In the genomic region with DNA sequence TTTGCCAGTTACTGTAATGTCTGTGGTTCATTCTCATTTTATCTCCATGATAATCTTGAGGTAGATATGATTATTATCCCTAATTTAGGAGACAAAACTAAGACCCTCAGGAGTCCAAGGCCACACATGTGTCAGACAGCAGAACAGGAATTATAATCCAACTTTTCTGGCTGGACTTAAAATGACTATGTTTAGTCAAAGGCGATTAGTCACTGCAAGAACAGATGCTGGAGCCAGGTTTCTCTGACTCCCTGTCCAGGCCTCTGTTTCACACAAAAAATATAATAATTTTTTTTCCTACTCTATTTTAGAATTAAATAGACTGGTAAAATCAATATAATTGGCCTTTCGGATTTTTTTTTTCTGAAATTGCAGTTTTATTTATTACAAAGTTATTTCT, we compare ENCODE assay signal across 17 cellular contexts. TPM values are rescaled to one million over a fixed set of nuclear protein-coding genes. Genes with fewer than 3 reads are reported as not detected.
DNase-seq lines count a peak whose midpoint lies in the region; ATAC-seq and TF ChIP-seq lines count a peak whose summit lies in the region.
"Had no signal": no experiment of that assay in that cellular context is flagged by ENCODE, and none has a peak within 500 bp of the region (broad histone marks: within the 10 kb centered on the region; RNA-seq: fewer than 3 reads in every experiment).

No MANE protein-coding gene starts in this region.

- H3K9me3 ChIP-seq in SJCRH30 (replicated peaks): no peaks in the 10 kb centered on the region
- no peaks in the 10 kb centered on the region for H3K9me3 ChIP-seq in skeletal muscle satellite cell (replicated peaks; ENCODE audit: low read length)
- H3K9me3 ChIP-seq in right atrium auricular region: no peaks in the 10 kb centered on the region
- no peaks in the 10 kb centered on the region for H3K9me3 ChIP-seq in endodermal cell (ENCODE audit: control insufficient read depth, low read length)
- H3K9me3 ChIP-seq: adrenal gland had no signal

- H3K4me3 ChIP-seq in SJCRH30 (no peak overlapping the region), epithelial cell of esophagus (ENCODE audit: low read length) (no peak overlapping the region), skeletal muscle satellite cell (ENCODE audit: low read length) (no peak overlapping the region), right atrium auricular region (no peak overlapping the region), endodermal cell (ENCODE audit: low read length) (no peak overlapping the region)
- H3K4me3 ChIP-seq: adrenal gland, neural progenitor cell had no signal

- peak overlapping the region; percentile 38 for H3K4me2 ChIP-seq in skeletal muscle satellite cell (ENCODE audit: low read length)
- H3K4me2 ChIP-seq: neural progenitor cell had no signal

- H3K27ac ChIP-seq in SJCRH30: peak overlapping the region; percentile 61
- no peak overlapping the region for H3K27ac ChIP-seq in right atrium auricular region
- H3K27ac ChIP-seq in endodermal cell (ENCODE audit: low read depth, low read length): no peak overlapping the region
- H3K27ac ChIP-seq: adrenal gland, neural progenitor cell had no signal

- H3K4me3 Mint-ChIP-seq in endodermal cell: no peak overlapping the region
- H3K4me3 Mint-ChIP-seq: activated CD4-positive, alpha-beta T cell treated with anti-CD3 and anti-CD28 coated beads, Interleukin-2, amount 10 ng/mL, durations not matched to agents 24 days and 14 days; activated T-cell treated with anti-CD3 and anti-CD28 coated beads, Interleukin-2, amount 50 U/mL, for 4 hours; CD4-positive, CD25-positive, alpha-beta regulatory T cell; stimulated activated naive CD8-positive, alpha-beta T cell treated with anti-CD3 and anti-CD28 coated beads, Interleukin-15, amount 100 ng/mL, for 72 hours; T-helper 17 cell had no signal

- H3K9me3 Mint-ChIP-seq in endodermal cell: peaks cover 18% of the 10 kb centered on the region
- H3K9me3 Mint-ChIP-seq: activated CD4-positive, alpha-beta T cell treated with anti-CD3 and anti-CD28 coated beads, Interleukin-2, amount 10 ng/mL, durations not matched to agents 24 days and 14 days; activated T-cell treated with anti-CD3 and anti-CD28 coated beads, Interleukin-2, amount 50 U/mL, for 4 hours; stimulated activated naive CD8-positive, alpha-beta T cell treated with anti-CD3 and anti-CD28 coated beads, Interleukin-15, amount 100 ng/mL, for 72 hours had no signal

- TF ChIP-seq CTCF in epithelial cell of esophagus (IDR thresholded peaks at IDR 0.05; ENCODE audit: insufficient read depth, low read depth, low read length, missing control alignments): no peak
- TF ChIP-seq CTCF in right atrium auricular region (IDR thresholded peaks at IDR 0.05): no peak
- TF ChIP-seq CTCF in endodermal cell (conservative IDR thresholded peaks at IDR 0.05): no peak

- DNase-seq in GM04503 (ENCODE audit: low read depth) (peak; percentile 34), SJCRH30 (peak in 1 of 2 experiments; percentile 43), epithelial cell of esophagus (ENCODE audit: low read depth) (peak; percentile 56), right atrium auricular region (ENCODE audit: low spot score) (no peak), endodermal cell (no peak)
- DNase-seq: activated CD4-positive, alpha-beta T cell treated with anti-CD3 and anti-CD28 coated beads, Interleukin-2, amount 10 ng/mL, durations not matched to agents 24 days and 14 days; activated T-cell treated with anti-CD3 and anti-CD28 coated beads, Interleukin-2, amount 50 U/mL, for 4 hours; CD4-positive, CD25-positive, alpha-beta regulatory T cell; NCI-H1105 treated with DMSO at 0.1 percent for 48 hours; stimulated activated naive CD8-positive, alpha-beta T cell treated with anti-CD3 and anti-CD28 coated beads, Interleukin-15, amount 100 ng/mL, for 72 hours; T-helper 17 cell had no signal

- H3K36me3 ChIP-seq in SJCRH30 (peaks cover 6% of the 10 kb centered on the region), skeletal muscle satellite cell (ENCODE audit: insufficient read depth, low read length) (no peaks in the 10 kb centered on the region), right atrium auricular region (no peaks in the 10 kb centered on the region), endodermal cell (ENCODE audit: control insufficient read depth, insufficient read depth, low read length) (no peaks in the 10 kb centered on the region)
- H3K36me3 ChIP-seq: adrenal gland, neural progenitor cell had no signal

- no peaks in the 10 kb centered on the region for H3K4me1 Mint-ChIP-seq in endodermal cell
- H3K4me1 Mint-ChIP-seq: stimulated activated naive CD8-positive, alpha-beta T cell treated with anti-CD3 and anti-CD28 coated beads, Interleukin-15, amount 100 ng/mL, for 72 hours had no signal

- H3K9ac ChIP-seq in skeletal muscle satellite cell (ENCODE audit: low read depth, low read length) (peak overlapping the region; percentile 35), endodermal cell (ENCODE audit: extremely low read depth, low read length, poor library complexity, severe bottlenecking) (no peak overlapping the region)
- H3K9ac ChIP-seq: neural progenitor cell had no signal

- peaks cover 13% of the 10 kb centered on the region for H3K4me1 ChIP-seq in SJCRH30
- H3K4me1 ChIP-seq in skeletal muscle satellite cell (ENCODE audit: control insufficient read depth, insufficient read depth, low read length): peaks cover 15% of the 10 kb centered on the region
- H3K4me1 ChIP-seq in right atrium auricular region: peaks cover 0 to 6% of the 10 kb centered on the region in 2 donors
- H3K4me1 ChIP-seq in endodermal cell (ENCODE audit: control insufficient read depth, insufficient read depth, low read length): no peaks in the 10 kb centered on the region

- H3K27me3 ChIP-seq in SJCRH30 (no peaks in the 10 kb centered on the region), skeletal muscle satellite cell (ENCODE audit: control insufficient read depth, insufficient read depth, low read length) (no peaks in the 10 kb centered on the region), right atrium auricular region (no peaks in the 10 kb centered on the region), endodermal cell (ENCODE audit: control insufficient read depth, insufficient read depth, low read length, poor library complexity, severe bottlenecking) (no peaks in the 10 kb centered on the region)
- H3K27me3 ChIP-seq: adrenal gland, neural progenitor cell had no signal

- H3K27me3 Mint-ChIP-seq in endodermal cell (ENCODE audit: insufficient read depth): no peaks in the 10 kb centered on the region
- H3K27me3 Mint-ChIP-seq: activated CD4-positive, alpha-beta T cell treated with anti-CD3 and anti-CD28 coated beads, Interleukin-2, amount 10 ng/mL, durations not matched to agents 24 days and 14 days; CD4-positive, CD25-positive, alpha-beta regulatory T cell; stimulated activated naive CD8-positive, alpha-beta T cell treated with anti-CD3 and anti-CD28 coated beads, Interleukin-15, amount 100 ng/mL, for 72 hours; T-helper 17 cell had no signal

- 98 to 100% methylated on average over 1 to 2 of the region's 2 CpGs for WGBS in endodermal cell (ENCODE audit: insufficient coverage in 1 of 2, insufficient read length in 1 of 2), 2 experiments

- no peak overlapping the region for H3K27ac Mint-ChIP-seq in endodermal cell
- H3K27ac Mint-ChIP-seq: activated CD4-positive, alpha-beta T cell treated with anti-CD3 and anti-CD28 coated beads, Interleukin-2, amount 10 ng/mL, durations not matched to agents 24 days and 14 days; CD4-positive, CD25-positive, alpha-beta regulatory T cell; stimulated activated naive CD8-positive, alpha-beta T cell treated with anti-CD3 and anti-CD28 coated beads, Interleukin-15, amount 100 ng/mL, for 72 hours; T-helper 17 cell had no signal

- no peak for ATAC-seq in GM18870 (IDR thresholded peaks at IDR 0.05; ENCODE audit: unreplicated experiment)
- ATAC-seq: activated T-cell treated with anti-CD3 and anti-CD28 coated beads, Interleukin-2, amount 50 U/mL, for 4 hours; Panc1; sciatic nerve; stimulated activated naive CD8-positive, alpha-beta T cell treated with anti-CD3 and anti-CD28 coated beads, Interleukin-15, amount 100 ng/mL, for 72 hours; T-helper 17 cell had no signal

- peaks cover 28% of the 10 kb centered on the region for H3K36me3 Mint-ChIP-seq in endodermal cell (ENCODE audit: low read depth)
- H3K36me3 Mint-ChIP-seq: CD4-positive, CD25-positive, alpha-beta regulatory T cell had no signal

RNA-seq across cellular contexts. Expression of a gene that starts 56.7 kb away (rescaled TPM):
- 55.0 and 61.3 TPM in 2 replicates for total RNA-seq in SJCRH30 (2014; rRNA removed; shearing (Covaris generic))
- total RNA-seq in skeletal muscle satellite cell (2012; rRNA removed): 7.2 and 11.2 TPM in 2 replicates
- total RNA-seq in right atrium auricular region (10 to 100 TPM; 10.9 to 15.4 TPM), endodermal cell (10 to 100 TPM in 1 of 2 donors, 1 to 10 TPM in 1; 6.2 to 10.8 TPM)
- polyA plus RNA-seq in endodermal cell (2013, experiment 1 of 2): 22.2 TPM
- 19.4 TPM for polyA plus RNA-seq in endodermal cell (2013, experiment 2 of 2)

Comparison
In these comparisons a context has a peak if more than half of its experiments do, and no peak if none do; other contexts are left out.
1. DNase-seq: peak in GM04503 (single experiment) and epithelial cell of esophagus (single experiment); none in right atrium auricular region (single experiment) and endodermal cell (single experiment).